11 cellular contexts compared by ENCODE assay signal in the genomic region with DNA sequence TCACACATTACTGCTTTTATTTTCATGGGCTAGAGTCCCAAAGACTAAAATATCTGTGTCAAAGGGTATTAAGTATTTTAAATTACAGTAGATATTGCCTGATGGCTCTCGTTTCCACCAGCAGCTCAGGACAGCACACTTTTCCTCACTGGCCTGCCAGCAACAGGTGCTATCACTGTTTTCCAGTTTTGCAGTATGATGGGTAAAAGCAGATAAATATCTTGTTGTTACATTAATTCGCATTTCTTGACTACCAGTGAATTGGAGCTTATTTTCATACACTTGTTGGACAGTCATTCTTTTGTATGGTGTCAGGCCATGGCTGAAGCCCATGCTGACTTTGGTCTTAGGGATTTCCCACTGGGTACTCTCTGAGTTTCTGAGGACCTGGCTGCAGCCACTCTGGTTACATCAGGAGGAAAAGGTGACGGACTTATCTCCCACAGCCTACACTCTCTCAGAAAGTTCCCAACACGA. TPM values are rescaled to one million over a fixed set of nuclear protein-coding genes. Genes with fewer than 3 reads are reported as not detected.
"Had no signal": no experiment of that assay in that cellular context is flagged by ENCODE, and none has a peak within 500 bp of the region (broad histone marks: within the 10 kb centered on the region; RNA-seq: fewer than 3 reads in every experiment).

No MANE protein-coding gene starts in this region.

- ATAC-seq: naive thymus-derived CD8-positive, alpha-beta T cell; SK-N-SH treated with all-trans-retinoic acid at 6 μM for 48 hours; stimulated activated naive CD8-positive, alpha-beta T cell treated with anti-CD3 and anti-CD28 coated beads, Interleukin-15, amount 100 ng/mL, for 72 hours; T-helper 17 cell had no signal

- DNase-seq: activated B cell treated with CpG ODN at 0.5 μM for 24 hours; activated CD4-positive, alpha-beta T cell treated with anti-CD3 and anti-CD28 coated beads, Interleukin-2, amount 50 U/mL, for 1 hour; activated naive CD4-positive, alpha-beta T cell treated with anti-CD3 and anti-CD28 coated beads, Interleukin-2, amount 50 U/mL, for 16 hours; immature natural killer cell; naive thymus-derived CD8-positive, alpha-beta T cell; stimulated activated CD4-positive, alpha-beta T cell treated with anti-CD3 and anti-CD28 coated beads, Interleukin-4, amount 100 ng/mL, for 4 hours; stimulated activated naive CD8-positive, alpha-beta T cell treated with anti-CD3 and anti-CD28 coated beads, Interleukin-15, amount 100 ng/mL, for 72 hours; T-helper 17 cell had no signal

- H3K36me3 ChIP-seq: neutrophil had no signal

- H3K9me3 ChIP-seq: neutrophil had no signal

- H3K27ac ChIP-seq: neutrophil had no signal

RNA-seq across cellular contexts. Expression of a gene that starts 4.8 kb away (rescaled TPM):
- total RNA-seq: activated B cell treated with CpG ODN at 0.5 μM for 24 hours; mononuclear cell; naive thymus-derived CD8-positive, alpha-beta T cell; T-helper 17 cell had no signal
